ENCODE assay signal across 1 cellular context in the genomic region with DNA sequence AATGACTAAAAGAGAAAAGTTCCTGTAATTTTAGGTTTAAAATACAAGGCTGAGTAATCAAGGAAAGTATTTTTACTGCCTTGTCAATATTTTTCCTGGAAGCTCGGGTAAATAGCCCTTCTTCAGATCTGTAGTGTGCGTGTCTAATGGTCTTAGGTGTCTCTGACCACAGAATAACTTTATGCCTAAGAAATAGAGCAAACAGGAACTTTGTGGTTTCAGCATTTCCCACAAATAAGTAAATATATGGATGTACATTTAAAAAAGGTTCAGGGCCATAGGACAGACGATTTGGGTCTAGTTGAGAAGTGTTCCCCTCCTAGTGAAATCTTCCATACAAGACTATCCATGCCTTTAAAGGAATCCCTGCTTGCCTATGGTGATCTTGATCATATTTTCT.
TF ChIP-seq lines count a peak whose summit lies in the region.

No MANE protein-coding gene starts in this region.

TF ChIP-seq in HepG2, 621 proteins besides CTCF, POLR2A, EP300 and RAD21:
- TF ChIP-seq BCL6 (CRISPR knock-in tag; IDR thresholded peaks at IDR 0.05), result peak; percentile 15; the same call in 1 of the 2 replicates
- no peak for TF ChIP-seq U2AF2 (IDR thresholded peaks at IDR 0.05; ENCODE audit: low read depth, low read length)
- TF ChIP-seq TCF7 (IDR thresholded peaks at IDR 0.05; ENCODE audit: low read depth), result peak; percentile 29; the same call in 1 of the 2 replicates
